14 cellular contexts compared by ENCODE assay signal in the genomic region with DNA sequence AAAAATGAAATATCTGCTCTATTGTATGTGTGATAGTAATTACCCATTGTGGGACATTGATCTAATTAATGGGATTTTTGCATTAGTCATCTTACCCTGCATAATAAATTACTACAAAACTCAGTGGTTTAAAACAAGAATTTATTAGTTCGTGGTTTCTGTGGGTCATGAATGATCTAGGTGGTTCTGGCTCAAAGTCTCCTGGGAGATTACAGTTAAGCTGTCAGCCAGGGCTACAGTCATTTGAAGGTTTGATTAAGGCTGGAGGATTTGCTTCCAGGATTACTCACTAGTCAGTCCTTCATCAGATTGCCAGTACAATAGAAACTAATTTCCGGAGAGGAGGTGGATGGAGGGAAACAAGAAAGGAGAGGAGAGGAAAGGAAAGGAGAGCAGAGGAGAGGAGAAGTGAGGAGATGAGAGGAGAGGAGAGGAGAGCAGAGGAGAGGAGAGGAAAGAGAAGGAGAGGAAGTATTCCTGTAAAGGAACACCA.
DNase-seq lines count a peak whose midpoint lies in the region; ATAC-seq and TF ChIP-seq lines count a peak whose summit lies in the region.
"Had no signal": no experiment of that assay in that cellular context is flagged by ENCODE, and none has a peak within 500 bp of the region (broad histone marks: within the 10 kb centered on the region; RNA-seq: fewer than 3 reads in every experiment).

No MANE protein-coding gene starts in this region.

- H3K4me3 ChIP-seq in BJ (ENCODE audit: low read depth, low read length) (no peak overlapping the region), dorsolateral prefrontal cortex (no peak overlapping the region), gastrocnemius medialis (no peak overlapping the region)
- H3K4me3 ChIP-seq: cardiac muscle cell, spleen, uterus had no signal

- no peaks in the 10 kb centered on the region for H3K9me3 Mint-ChIP-seq in activated naive CD4-positive, alpha-beta T cell treated with anti-CD3 and anti-CD28 coated beads, Interleukin-2, amount 10 ng/mL, durations not matched to agents 7 days and 5 days

- H3K4me3 Mint-ChIP-seq in activated naive CD4-positive, alpha-beta T cell treated with anti-CD3 and anti-CD28 coated beads, Interleukin-2, amount 10 ng/mL, durations not matched to agents 7 days and 5 days: no peak overlapping the region
- H3K4me3 Mint-ChIP-seq: CD14-positive monocyte, neural crest cell had no signal

- no peak for TF ChIP-seq CTCF in BJ (IDR thresholded peaks at IDR 0.05; ENCODE audit: insufficient read depth, low read depth, low read length)
- no peak for TF ChIP-seq CTCF in dorsolateral prefrontal cortex (IDR thresholded peaks at IDR 0.05 in 54 of 56, conservative IDR thresholded peaks at IDR 0.05 in 2 of 56; ENCODE audit: low read depth in 1 of 56, partially characterized antibody in 56 of 56)
- no peak for TF ChIP-seq CTCF in gastrocnemius medialis (IDR thresholded peaks at IDR 0.05 in 4 of 5, conservative IDR thresholded peaks at IDR 0.05 in 1 of 5)

- DNase-seq in BJ (ENCODE audit: low read depth): peak; percentile 68
- peak; percentile 35 for DNase-seq in HT-29 (ENCODE audit: low spot score)
- peak; percentile 93 for DNase-seq in amniotic epithelial cell (ENCODE audit: low read depth)
- DNase-seq in kidney glomerular epithelial cell (lab: John Stamatoyannopoulos, UW): peak; percentile 46
- DNase-seq in dorsolateral prefrontal cortex: no peak
- no peak for DNase-seq in activated CD8-positive, alpha-beta memory T cell treated with anti-CD3 and anti-CD28 coated beads, Interleukin-2, amount 50 U/mL, for 4 hours
- no peak for DNase-seq in activated naive CD4-positive, alpha-beta T cell treated with anti-CD3 and anti-CD28 coated beads, Interleukin-2, amount 10 ng/mL, durations not matched to agents 7 days and 5 days
- no peak for DNase-seq in gastrocnemius medialis
- DNase-seq: activated T-cell treated with anti-CD3 and anti-CD28 coated beads, Interleukin-2, amount 50 U/mL, for 48 hours; spleen; uterus had no signal

- no peak overlapping the region for H3K27ac Mint-ChIP-seq in activated naive CD4-positive, alpha-beta T cell treated with anti-CD3 and anti-CD28 coated beads, Interleukin-2, amount 10 ng/mL, durations not matched to agents 7 days and 5 days

- intact Hi-C loops in dorsolateral prefrontal cortex (cut with DNase I) (no loop called here), gastrocnemius medialis (cut with DNase I; ENCODE audit: low total_unique reads) (no loop called here)

- no peaks in the 10 kb centered on the region for H3K27me3 Mint-ChIP-seq in activated naive CD4-positive, alpha-beta T cell treated with anti-CD3 and anti-CD28 coated beads, Interleukin-2, amount 10 ng/mL, durations not matched to agents 7 days and 5 days

- H3K36me3 ChIP-seq in BJ (ENCODE audit: control insufficient read depth, insufficient read depth, low read length): no peaks in the 10 kb centered on the region
- no peaks in the 10 kb centered on the region for H3K36me3 ChIP-seq in gastrocnemius medialis
- H3K36me3 ChIP-seq: cardiac muscle cell, spleen, uterus had no signal

- no peak overlapping the region for H3K27ac ChIP-seq in dorsolateral prefrontal cortex
- H3K27ac ChIP-seq in gastrocnemius medialis: no peak overlapping the region
- H3K27ac ChIP-seq: cardiac muscle cell, spleen, uterus had no signal

- CTCF ChIA-PET in BJ (lab: Yijun Ruan, JAX): interaction anchor here (0.7 to 1.2 kb wide), 3 partner anchors 9 to 524 kb away, joined by 3 read pairs; no protein-coding TSS in a partner anchor
- CTCF ChIA-PET in activated naive CD4-positive, alpha-beta T cell treated with anti-CD3 and anti-CD28 coated beads, Interleukin-2, amount 10 ng/mL, durations not matched to agents 7 days and 5 days (lab: Charles Lee): no interaction called here

- POLR2A ChIA-PET in BJ (lab: Charles Lee): interaction anchor here (0.6 to 0.7 kb wide), 3 partner anchors 14 to 447 kb away, joined by 4 to 5 read pairs (median 5); a partner anchor contains a TSS

- TF ChIP-seq POLR2A in gastrocnemius medialis (IDR thresholded peaks at IDR 0.05): no peak

- H3K4me1 ChIP-seq in gastrocnemius medialis: no peaks in the 10 kb centered on the region
- H3K4me1 ChIP-seq: spleen, uterus had no signal

- H3K36me3 Mint-ChIP-seq in activated naive CD4-positive, alpha-beta T cell treated with anti-CD3 and anti-CD28 coated beads, Interleukin-2, amount 10 ng/mL, durations not matched to agents 7 days and 5 days: no peaks in the 10 kb centered on the region
- H3K36me3 Mint-ChIP-seq: CD14-positive monocyte had no signal

- no peaks in the 10 kb centered on the region for H3K4me1 Mint-ChIP-seq in activated naive CD4-positive, alpha-beta T cell treated with anti-CD3 and anti-CD28 coated beads, Interleukin-2, amount 10 ng/mL, durations not matched to agents 7 days and 5 days
- H3K4me1 Mint-ChIP-seq: CD14-positive monocyte, neural crest cell had no signal

- in situ Hi-C loops in gastrocnemius medialis (cut with MboI; ENCODE audit: low sequenced_read_pairs in 4 of 4): no loop called here

- no peaks in the 10 kb centered on the region for H3K27me3 ChIP-seq in BJ (ENCODE audit: control insufficient read depth, insufficient read depth, low read length)
- H3K27me3 ChIP-seq in dorsolateral prefrontal cortex: no peaks in the 10 kb centered on the region
- H3K27me3 ChIP-seq in gastrocnemius medialis: no peaks in the 10 kb centered on the region
- H3K27me3 ChIP-seq: cardiac muscle cell, spleen, uterus had no signal

- H3K9me3 ChIP-seq in gastrocnemius medialis: no peaks in the 10 kb centered on the region
- H3K9me3 ChIP-seq: spleen, uterus had no signal

- ATAC-seq in gastrocnemius medialis: no peak

Comparison
In these comparisons a context has a peak if more than half of its experiments do, and no peak if none do; other contexts are left out.
1. DNase-seq: peak in BJ (single experiment), HT-29 (single experiment), amniotic epithelial cell (single experiment) and kidney glomerular epithelial cell (single experiment); none in dorsolateral prefrontal cortex (0 of 10), activated CD8-positive, alpha-beta memory T cell treated with anti-CD3 and anti-CD28 coated beads, Interleukin-2, amount 50 U/mL, for 4 hours (single experiment), activated naive CD4-positive, alpha-beta T cell treated with anti-CD3 and anti-CD28 coated beads, Interleukin-2, amount 10 ng/mL, durations not matched to agents 7 days and 5 days (single experiment) and gastrocnemius medialis (0 of 2).